ENCODE assay signal across 19 cellular contexts in the genomic region with DNA sequence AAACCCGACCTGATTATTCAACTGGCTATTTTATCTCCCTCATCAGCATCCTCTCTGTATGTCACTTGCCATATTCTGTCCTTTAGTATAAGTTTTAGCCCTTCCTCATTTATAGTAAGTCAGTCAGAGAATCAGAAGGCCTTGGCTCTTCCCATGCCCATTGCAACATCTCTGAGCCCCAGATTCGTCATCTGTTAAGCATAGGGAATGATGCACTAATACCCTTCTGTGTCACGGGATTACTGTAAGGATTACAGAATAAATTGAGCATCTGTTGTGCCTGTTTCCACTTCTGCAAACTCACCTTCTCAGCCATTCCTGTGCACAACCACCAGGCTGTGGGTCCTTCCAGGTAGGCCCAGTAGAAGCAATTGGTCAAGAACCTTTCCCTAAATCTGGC.
"Had no signal": no experiment of that assay in that cellular context is flagged by ENCODE, and none has a peak within 500 bp of the region (broad histone marks: within the 10 kb centered on the region; RNA-seq: fewer than 3 reads in every experiment).

No MANE protein-coding gene starts in this region.

- H3K4me1 ChIP-seq: lower lobe of right lung, suprapubic skin had no signal

- H3K4me3 ChIP-seq: heart left ventricle, lower lobe of right lung, suprapubic skin had no signal

- H3K27me3 ChIP-seq: heart left ventricle, suprapubic skin had no signal

- ATAC-seq: left colon, right cardiac atrium had no signal

- H3K36me3 ChIP-seq: lower lobe of right lung, suprapubic skin had no signal

- DNase-seq: activated CD4-positive, alpha-beta T cell treated with anti-CD3 and anti-CD28 coated beads for 1 hour; activated CD4-positive, alpha-beta T cell treated with anti-CD3 and anti-CD28 coated beads, Interleukin-2, amount 50 U/mL, for 4 hours; activated naive CD4-positive, alpha-beta T cell treated with anti-CD3 and anti-CD28 coated beads, Interleukin-2, amount 10 ng/mL, durations not matched to agents 7 days and 5 days; activated T-cell treated with anti-CD3 and anti-CD28 coated beads, Interleukin-2, amount 50 U/mL, for 1 hour; erythroblast; foreskin melanocyte; heart left ventricle; left colon; lower lobe of right lung; nephron progenitor cell; occipital lobe; small intestine; stimulated activated CD4-positive, alpha-beta T cell treated with anti-CD3 and anti-CD28 coated beads, Interleukin-4, amount 100 ng/mL, for 4 hours; stimulated activated CD8-positive, alpha-beta memory T cell treated with anti-CD3 and anti-CD28 coated beads, Interleukin-4, amount 100 ng/mL, for 48 hours; T-helper 1 cell; T1000; trophoblast cell had no signal

- H3K27ac ChIP-seq: heart left ventricle, lower lobe of right lung, suprapubic skin had no signal

- H3K9me3 ChIP-seq: heart left ventricle, lower lobe of right lung, suprapubic skin had no signal
